16 cellular contexts compared by ENCODE assay signal in genomic region chr6:41575598-41575997, GRCh38. TPM values are rescaled to one million over a fixed set of nuclear protein-coding genes. Genes with fewer than 3 reads are reported as not detected.
DNase-seq lines count a peak whose midpoint lies in the region; ATAC-seq and TF ChIP-seq lines count a peak whose summit lies in the region.
"Had no signal": no experiment of that assay in that cellular context is flagged by ENCODE, and none has a peak within 500 bp of the region (broad histone marks: within the 10 kb centered on the region; RNA-seq: fewer than 3 reads in every experiment).

No MANE protein-coding gene starts in this region.

- dilution Hi-C loops in mammary epithelial cell (cut with HindIII; ENCODE audit: low sequenced_read_pairs): no loop called here

- peaks cover 100% of the 10 kb centered on the region for H3K4me1 Mint-ChIP-seq in nephron progenitor cell
- peaks cover 60% of the 10 kb centered on the region for H3K4me1 Mint-ChIP-seq in progenitor cell of endocrine pancreas (ENCODE audit: low read depth)

- intact Hi-C loops in breast epithelium (cut with DNase I; ENCODE audit: low total_unique reads) (no loop called here), mammary epithelial cell (cut with micrococcal nuclease) (no loop called here)

- H3K36me3 Mint-ChIP-seq in nephron progenitor cell (ENCODE audit: low read depth): peaks cover 33% of the 10 kb centered on the region
- H3K36me3 Mint-ChIP-seq in progenitor cell of endocrine pancreas (ENCODE audit: insufficient read depth): peaks cover 18% of the 10 kb centered on the region

- H3K4me1 ChIP-seq in breast epithelium: peaks cover 4 to 10% of the 10 kb centered on the region in 2 donors
- peaks cover 15% of the 10 kb centered on the region for H3K4me1 ChIP-seq in mammary epithelial cell (ENCODE audit: insufficient read depth, low read length)

- H3K9me3 ChIP-seq in breast epithelium (no peaks in the 10 kb centered on the region), mammary epithelial cell (replicated peaks; ENCODE audit: insufficient read depth, low read length) (no peaks in the 10 kb centered on the region)
- H3K9me3 ChIP-seq: BLaER1, HAP-1 had no signal

- TF ChIP-seq CTCF in breast epithelium (IDR thresholded peaks at IDR 0.05) (no peak), mammary epithelial cell (conservative IDR thresholded peaks at IDR 0.05 in 1 of 2, IDR thresholded peaks at IDR 0.05 in 1 of 2; ENCODE audit: extremely low read depth in 1 of 2, insufficient read depth in 1 of 2, low read depth in 1 of 2, low read length in 2 of 2) (no peak), nephron progenitor cell (IDR thresholded peaks at IDR 0.05) (no peak), progenitor cell of endocrine pancreas (IDR thresholded peaks at IDR 0.05; ENCODE audit: unreplicated experiment) (no peak)

- H2AFZ ChIP-seq in mammary epithelial cell (ENCODE audit: low read depth, low read length): no peak overlapping the region

- H3K27ac ChIP-seq in breast epithelium (peak overlapping the region; percentile 35 to 69), mammary epithelial cell (ENCODE audit: insufficient read depth, low read depth, low read length) (no peak overlapping the region)
- H3K27ac ChIP-seq: 22Rv1, BLaER1 had no signal

- no peak for ATAC-seq in activated CD4-positive, CD25-positive, alpha-beta regulatory T cell treated with anti-CD3 and anti-CD28 coated beads, Interleukin-2, amount 50 U/mL, for 24 hours
- ATAC-seq in GM18517 (IDR thresholded peaks at IDR 0.05; ENCODE audit: unreplicated experiment): no peak
- ATAC-seq: HepG2 had no signal

- H3K4me3 Mint-ChIP-seq in nephron progenitor cell (peak overlapping the region; percentile 44), progenitor cell of endocrine pancreas (ENCODE audit: low read depth) (no peak overlapping the region)
- H3K4me3 Mint-ChIP-seq: CD8-positive, alpha-beta memory T cell; HFFc6 had no signal

- TF ChIP-seq POLR2A in breast epithelium (IDR thresholded peaks at IDR 0.05): no peak

- H3K9ac ChIP-seq in mammary epithelial cell (ENCODE audit: insufficient read depth, low read length): no peak overlapping the region
- H3K9ac ChIP-seq: BLaER1 had no signal

- no CpG with 5 or more reads among the region's 2 CpGs for WGBS in mammary epithelial cell (ENCODE audit: low coverage, missing lambda C conversion rate)

- H3K36me3 ChIP-seq in breast epithelium: no peaks in the 10 kb centered on the region
- H3K36me3 ChIP-seq in mammary epithelial cell (ENCODE audit: insufficient read depth, low read length): no peaks in the 10 kb centered on the region

- CTCF ChIA-PET in mammary epithelial cell (lab: Charles Lee; ENCODE audit: low non-redundant PET): no interaction called here

- peaks cover 12% of the 10 kb centered on the region for H3K27me3 Mint-ChIP-seq in nephron progenitor cell (ENCODE audit: low read depth, poor library complexity)
- no peaks in the 10 kb centered on the region for H3K27me3 Mint-ChIP-seq in progenitor cell of endocrine pancreas
- H3K27me3 Mint-ChIP-seq: CD8-positive, alpha-beta memory T cell had no signal

- no peaks in the 10 kb centered on the region for H4K20me1 ChIP-seq in mammary epithelial cell (ENCODE audit: insufficient read depth, low read length)

- H3K9me3 Mint-ChIP-seq in nephron progenitor cell: no peaks in the 10 kb centered on the region
- H3K9me3 Mint-ChIP-seq in progenitor cell of endocrine pancreas (ENCODE audit: low read depth): no peaks in the 10 kb centered on the region
- H3K9me3 Mint-ChIP-seq: CD8-positive, alpha-beta memory T cell; HFFc6 had no signal

- no TSS peak for BruUV-seq in mammary epithelial cell (replicated peaks; lab: Mats Ljungman, UMichigan)

- no peak overlapping the region for H3K4me2 ChIP-seq in mammary epithelial cell (ENCODE audit: insufficient read depth, low read depth, low read length)

- no peaks in the 10 kb centered on the region for H3K79me2 ChIP-seq in mammary epithelial cell (ENCODE audit: insufficient read depth, low read length)

- no peaks in the 10 kb centered on the region for H3K27me3 ChIP-seq in breast epithelium
- H3K27me3 ChIP-seq in mammary epithelial cell (ENCODE audit: insufficient read depth, low read length): no peaks in the 10 kb centered on the region
- H3K27me3 ChIP-seq: BLaER1 had no signal

- in situ Hi-C loops in mammary epithelial cell (cut with MboI; ENCODE audit: low sequenced_read_pairs in 2 of 2): no loop called here

- DNase-seq in breast epithelium (ENCODE audit: low spot score in 2 of 2): no peak
- DNase-seq in mammary epithelial cell: no peak
- no peak for DNase-seq in nephron progenitor cell
- no peak for DNase-seq in progenitor cell of endocrine pancreas (ENCODE audit: low spot score, unreplicated experiment)
- DNase-seq in NCI-H774 (lab: John Stamatoyannopoulos, UW): no peak
- DNase-seq: AML-193; CD8-positive, alpha-beta memory T cell; DMS53; GOT3; HFFc6 had no signal

- H3K27ac Mint-ChIP-seq in nephron progenitor cell: peak overlapping the region; percentile 89
- peak overlapping the region; percentile 71 for H3K27ac Mint-ChIP-seq in progenitor cell of endocrine pancreas
- H3K27ac Mint-ChIP-seq: HFFc6 had no signal

- H3K4me3 ChIP-seq in breast epithelium: no peak overlapping the region
- H3K4me3 ChIP-seq in mammary epithelial cell (replicated peaks in 1 of 3; ENCODE audit: insufficient read depth in 1 of 3, low read depth in 2 of 3, low read length in 3 of 3): no peak overlapping the region
- H3K4me3 ChIP-seq: BLaER1, HAP-1 had no signal

RNA-seq across cellular contexts. Expression of gene FOXP4, which starts 29.4 kb away (rescaled TPM):
- total RNA-seq in breast epithelium (10 to 100 TPM in 1 of 3 donors, 1 to 10 TPM in 2; 5.1 to 11.0 (median 5.6) TPM), mammary epithelial cell (10 to 100 TPM in 1 of 2 donors, 1 to 10 TPM in 1; 5.0 to 19.2 TPM), progenitor cell of endocrine pancreas (124 and 137 TPM in 2 replicates)
- polyA plus RNA-seq in mammary epithelial cell: 5.7 TPM
- 8.4 TPM for polyA minus RNA-seq in mammary epithelial cell
